In the genomic region with DNA sequence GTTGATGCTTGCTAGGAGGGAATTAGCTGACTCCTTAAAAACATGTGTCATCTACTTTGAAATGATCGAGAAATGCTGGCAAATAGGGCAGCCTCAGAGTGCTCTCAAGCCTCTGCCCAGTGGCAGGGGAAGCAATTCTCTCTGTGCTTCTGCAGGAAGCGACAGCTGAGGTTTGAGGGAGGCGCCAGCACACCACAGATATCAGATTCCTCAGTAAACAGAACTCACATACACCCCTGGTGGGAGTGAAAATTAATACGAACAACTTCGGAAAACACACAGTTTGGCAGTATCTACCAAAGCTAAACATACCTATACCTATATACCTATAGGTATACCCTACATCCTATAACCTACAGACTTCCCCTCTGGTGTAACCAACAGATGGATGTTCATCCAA, we compare ENCODE assay signal across 14 cellular contexts.
DNase-seq lines count a peak whose midpoint lies in the region; ATAC-seq and TF ChIP-seq lines count a peak whose summit lies in the region.
"Had no signal": no experiment of that assay in that cellular context is flagged by ENCODE, and none has a peak within 500 bp of the region (broad histone marks: within the 10 kb centered on the region; RNA-seq: fewer than 3 reads in every experiment).

No MANE protein-coding gene starts in this region.

- H3K27me3 ChIP-seq in trophoblast cell (ENCODE audit: insufficient read depth, low read length): no peaks in the 10 kb centered on the region
- H3K27me3 ChIP-seq: BLaER1 treated with 17β-estradiol and CSF1 and Interleukin-3, amounts not matched to agents 10 nM and 100 nM; pancreas; suprapubic skin had no signal

- H3K27me3 Mint-ChIP-seq in chondrocyte (ENCODE audit: low read depth): peaks cover 29% of the 10 kb centered on the region

- TF ChIP-seq CTCF in chondrocyte (IDR thresholded peaks at IDR 0.05): peak; percentile 45

- no peak overlapping the region for H2BK5ac ChIP-seq in trophoblast cell (ENCODE audit: low read depth, low read length, poor library complexity)

- no peak overlapping the region for H3K4me3 Mint-ChIP-seq in chondrocyte (ENCODE audit: unreplicated experiment)

- H2BK120ac ChIP-seq in trophoblast cell (ENCODE audit: insufficient read depth, low read length, poor library complexity): no peak overlapping the region

- H2BK12ac ChIP-seq in trophoblast cell (ENCODE audit: low read length): no peak overlapping the region

- WGBS in trophoblast cell (ENCODE audit: extremely low coverage, insufficient coverage, insufficient read length): no CpG with 5 or more reads among the region's 5 CpGs

- no peak overlapping the region for H2AK5ac ChIP-seq in trophoblast cell (ENCODE audit: low read length)

- H4K12ac ChIP-seq in trophoblast cell (ENCODE audit: low read depth, low read length): no peak overlapping the region

- no peak overlapping the region for H3K27ac ChIP-seq in trophoblast cell (ENCODE audit: low read depth, low read length)
- H3K27ac ChIP-seq: BLaER1 treated with 17β-estradiol and CSF1 and Interleukin-3, amounts not matched to agents 10 nM and 100 nM; pancreas; suprapubic skin had no signal

- no peak overlapping the region for H3K4me2 ChIP-seq in trophoblast cell (ENCODE audit: low read length)

- peaks cover 2% of the 10 kb centered on the region for H3K36me3 Mint-ChIP-seq in chondrocyte (ENCODE audit: low read depth)

- H3K14ac ChIP-seq in trophoblast cell (ENCODE audit: low read length): no peak overlapping the region

- no peaks in the 10 kb centered on the region for H3K36me3 ChIP-seq in trophoblast cell (ENCODE audit: control insufficient read depth in 1 of 2, insufficient read depth in 2 of 2, low read length in 2 of 2)
- H3K36me3 ChIP-seq: BLaER1 treated with 17β-estradiol and CSF1 and Interleukin-3, amounts not matched to agents 10 nM and 100 nM; pancreas; suprapubic skin had no signal

- no peak overlapping the region for H2AFZ ChIP-seq in trophoblast cell (ENCODE audit: insufficient read depth, low read length, poor library complexity)

- H3K4me1 ChIP-seq in trophoblast cell (ENCODE audit: control insufficient read depth in 1 of 2, insufficient read depth in 2 of 2, low read length in 2 of 2): no peaks in the 10 kb centered on the region
- H3K4me1 ChIP-seq: pancreas, suprapubic skin had no signal

- H3K4me1 Mint-ChIP-seq in chondrocyte (ENCODE audit: low read depth): peaks cover 6% of the 10 kb centered on the region

- peaks cover 7% of the 10 kb centered on the region for H3K9me3 Mint-ChIP-seq in chondrocyte (ENCODE audit: low read depth)

- peaks cover 3% of the 10 kb centered on the region for H3K9me3 ChIP-seq in trophoblast cell (ENCODE audit: insufficient read depth, low read depth, low read length)
- H3K9me3 ChIP-seq: pancreas, suprapubic skin had no signal

- DNase-seq in DMS 273 treated with DMSO at 0.1 percent for 48 hours (lab: John Stamatoyannopoulos, UW) (peak; percentile 3), M059J (ENCODE audit: low read depth) (peak; percentile 33), NCI-H524 treated with DMSO at 0.1 percent for 48 hours (lab: John Stamatoyannopoulos, UW) (peak; percentile 47), chondrocyte (ENCODE audit: low spot score) (no peak), trophoblast cell (no peak), cerebellar cortex (ENCODE audit: low spot score) (no peak)
- DNase-seq: NCI-H146; pancreas; stimulated activated CD4-positive, alpha-beta T cell treated with anti-CD3 and anti-CD28 coated beads, Interleukin-4, amount 100 ng/mL, for 4 hours had no signal

- ATAC-seq in GM18519 (IDR thresholded peaks at IDR 0.05; ENCODE audit: low FRiP score, unreplicated experiment): no peak
- no peak for ATAC-seq in GM21529 (IDR thresholded peaks at IDR 0.05; ENCODE audit: unreplicated experiment)
- ATAC-seq: left lobe of liver had no signal

- H3K9ac ChIP-seq in trophoblast cell (ENCODE audit: low read length): no peak overlapping the region
- H3K9ac ChIP-seq: BLaER1 treated with 17β-estradiol and CSF1 and Interleukin-3, amounts not matched to agents 10 nM and 100 nM had no signal

- H3K4ac ChIP-seq in trophoblast cell (ENCODE audit: low read depth, low read length): no peak overlapping the region

- H3K79me1 ChIP-seq in trophoblast cell (ENCODE audit: low read length): no peaks in the 10 kb centered on the region

- H3K27ac Mint-ChIP-seq in chondrocyte (ENCODE audit: unreplicated experiment): no peak overlapping the region

- H3K23ac ChIP-seq in trophoblast cell (ENCODE audit: low read length): no peak overlapping the region

- no peak overlapping the region for H3K18ac ChIP-seq in trophoblast cell (ENCODE audit: low read length)

- H4K91ac ChIP-seq in trophoblast cell (ENCODE audit: low read depth, low read length): no peak overlapping the region

- H4K8ac ChIP-seq in trophoblast cell (ENCODE audit: low read depth, low read length): no peak overlapping the region

- no peaks in the 10 kb centered on the region for H3K79me2 ChIP-seq in trophoblast cell (ENCODE audit: control insufficient read depth, insufficient read depth, low read length, poor library complexity)

- H3K4me3 ChIP-seq in trophoblast cell (ENCODE audit: low read depth, low read length): no peak overlapping the region
- H3K4me3 ChIP-seq: BLaER1 treated with 17β-estradiol and CSF1 and Interleukin-3, amounts not matched to agents 10 nM and 100 nM; pancreas; suprapubic skin had no signal

Comparison
In these comparisons a context has a peak if more than half of its experiments do, and no peak if none do; other contexts are left out.
1. DNase-seq: peak in DMS 273 treated with DMSO at 0.1 percent for 48 hours (single experiment), M059J (single experiment) and NCI-H524 treated with DMSO at 0.1 percent for 48 hours (single experiment); none in chondrocyte (single experiment), trophoblast cell (0 of 2) and cerebellar cortex (single experiment).